1 cellular context compared by ENCODE assay signal in genomic region chr21:38987551-38988210, GRCh38.
TF ChIP-seq lines count a peak whose summit lies in the region.

No MANE protein-coding gene starts in this region.

TF ChIP-seq in H1, 55 proteins besides CTCF, POLR2A, EP300 and RAD21:
- no peak for TF ChIP-seq EZH2 (IDR thresholded peaks at IDR 0.05; ENCODE audit: low read depth, low read length, severe bottlenecking)
- no peak for TF ChIP-seq EGR1 (IDR thresholded peaks at IDR 0.05; ENCODE audit: borderline replicate concordance, low read depth, low read length)
- no peak for TF ChIP-seq CHD1 (IDR thresholded peaks at IDR 0.05; ENCODE audit: low read depth, low read length)
- TF ChIP-seq SP1 (IDR thresholded peaks at IDR 0.05; ENCODE audit: low read depth, low read length) = no peak
- no peak for TF ChIP-seq POLR2AphosphoS5 (IDR thresholded peaks at IDR 0.05; ENCODE audit: low read depth, low read length)
- TF ChIP-seq JUND (IDR thresholded peaks at IDR 0.05; ENCODE audit: low read length) = no peak
- TF ChIP-seq SIN3A (conservative IDR thresholded peaks at IDR 0.05 in 1 of 2, IDR thresholded peaks at IDR 0.05 in 1 of 2; ENCODE audit: low read depth in 1 of 2, low read length in 2 of 2) = no peak
- TF ChIP-seq ATF3 (IDR thresholded peaks at IDR 0.05; ENCODE audit: insufficient read depth, low read depth, low read length) = no peak
- TF ChIP-seq SRF (IDR thresholded peaks at IDR 0.05; ENCODE audit: low read depth, low read length) = no peak
- no peak for TF ChIP-seq SIX5 (IDR thresholded peaks at IDR 0.05; ENCODE audit: low read depth, low read length)
- TF ChIP-seq TCF12 (IDR thresholded peaks at IDR 0.05; ENCODE audit: low read depth, low read length) = no peak
- no peak for TF ChIP-seq RXRA (IDR thresholded peaks at IDR 0.05; ENCODE audit: insufficient read depth, low read depth, low read length)
- no peak for TF ChIP-seq FOSL1 (IDR thresholded peaks at IDR 0.05; ENCODE audit: insufficient read depth, low read depth, low read length)
- no peak for TF ChIP-seq SP2 (IDR thresholded peaks at IDR 0.05; ENCODE audit: low read length)
- TF ChIP-seq SIRT6 (IDR thresholded peaks at IDR 0.05; ENCODE audit: low read length) = no peak
- no peak for TF ChIP-seq NRF1 (IDR thresholded peaks at IDR 0.05; ENCODE audit: low read depth, low read length)
- TF ChIP-seq KDM1A (IDR thresholded peaks at IDR 0.05; ENCODE audit: borderline replicate concordance, low read length) = no peak
- TF ChIP-seq CBX8 (IDR thresholded peaks at IDR 0.05; ENCODE audit: borderline replicate concordance, low read depth, low read length) = no peak
- no peak for TF ChIP-seq CHD2 (IDR thresholded peaks at IDR 0.05; ENCODE audit: low read length)
- no peak for TF ChIP-seq PHF8 (conservative IDR thresholded peaks at IDR 0.05; ENCODE audit: low read depth, low read length)
TF ChIP-seq in H1: peak in this region for 0.
